Comparison of ENCODE assay signal across 27 cellular contexts in the genomic region with DNA sequence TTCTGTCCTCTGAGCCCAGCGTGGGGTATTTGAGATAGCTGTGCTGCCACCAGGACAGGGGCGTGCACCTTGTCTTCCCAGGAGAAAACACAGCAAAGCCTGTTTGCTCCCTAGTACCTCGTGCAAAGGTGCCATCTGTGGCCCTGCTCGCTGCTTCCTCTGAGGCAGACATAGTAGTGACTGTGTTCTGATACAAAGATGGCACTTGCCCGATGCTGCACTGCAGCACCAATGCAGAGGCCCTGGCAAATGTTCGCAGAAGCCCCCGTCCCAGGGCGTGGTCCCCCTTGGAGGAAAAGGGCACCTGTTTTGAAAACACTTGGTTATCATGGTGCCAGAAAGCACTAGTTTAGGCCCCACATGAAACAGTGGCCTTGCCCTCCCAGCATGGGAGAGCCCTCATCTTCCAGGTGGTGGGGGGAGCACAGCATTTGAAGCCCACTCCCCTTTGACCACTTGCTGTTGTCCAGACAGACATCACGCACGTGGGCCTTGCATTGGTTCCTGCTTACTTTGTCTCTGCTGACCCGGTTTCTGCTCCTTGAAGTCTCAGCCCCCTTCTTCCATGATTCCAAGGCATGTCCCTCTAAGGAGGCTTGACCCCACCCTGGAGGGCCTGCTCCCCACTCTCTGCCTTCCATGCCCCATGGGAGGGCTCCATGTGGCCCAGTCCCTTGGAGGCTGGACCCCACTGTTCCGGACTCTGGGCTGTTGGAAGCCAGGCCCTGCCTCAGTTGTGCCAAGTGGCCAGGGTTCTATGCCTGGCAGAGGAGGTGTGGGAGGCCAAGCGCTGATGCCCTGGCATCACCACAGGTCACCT.
DNase-seq lines count a peak whose midpoint lies in the region; ATAC-seq, FAIRE-seq and TF ChIP-seq lines count a peak whose summit lies in the region.
"Had no signal": no experiment of that assay in that cellular context is flagged by ENCODE, and none has a peak within 500 bp of the region (broad histone marks: within the 10 kb centered on the region; RNA-seq: fewer than 3 reads in every experiment).

No MANE protein-coding gene starts in this region.

- peaks cover 0 to 26% (median 0%) of the 10 kb centered on the region in 4 donors for H3K36me3 ChIP-seq in esophagus muscularis mucosa
- no peaks in the 10 kb centered on the region for H3K36me3 ChIP-seq in psoas muscle (ENCODE audit: insufficient read depth in 1 of 2, low read depth in 1 of 2)
- H3K36me3 ChIP-seq: ascending aorta, MG63, ovary had no signal

- no peak for FAIRE-seq in GM12892 (lab: Jason Lieb, UNC)
- FAIRE-seq: A204.1, GM12878 had no signal

- peaks cover 3% of the 10 kb centered on the region for H3K36me3 Mint-ChIP-seq in activated CD4-positive, alpha-beta T cell treated with anti-CD3 and anti-CD28 coated beads, Interleukin-2, amount 10 ng/mL, durations not matched to agents 24 days and 14 days (ENCODE audit: low read depth)
- H3K36me3 Mint-ChIP-seq in activated CD4-positive, alpha-beta T cell treated with anti-CD3 and anti-CD28 coated beads for 36 hours (ENCODE audit: low read depth): peaks cover 16% of the 10 kb centered on the region
- H3K36me3 Mint-ChIP-seq in WTC11: no peaks in the 10 kb centered on the region

- H3K9me3 Mint-ChIP-seq in activated CD4-positive, alpha-beta T cell treated with anti-CD3 and anti-CD28 coated beads, Interleukin-2, amount 10 ng/mL, durations not matched to agents 24 days and 14 days: no peaks in the 10 kb centered on the region
- H3K9me3 Mint-ChIP-seq in activated CD4-positive, alpha-beta T cell treated with anti-CD3 and anti-CD28 coated beads for 36 hours (ENCODE audit: low read depth): no peaks in the 10 kb centered on the region
- no peaks in the 10 kb centered on the region for H3K9me3 Mint-ChIP-seq in WTC11
- H3K9me3 Mint-ChIP-seq: endodermal cell, IgD-negative memory B cell had no signal

- CTCF ChIA-PET in activated CD4-positive, alpha-beta T cell treated with anti-CD3 and anti-CD28 coated beads for 36 hours (lab: Charles Lee): no interaction called here
- CTCF ChIA-PET in WTC11 (lab: Charles Lee): no interaction called here

- POLR2A ChIA-PET in activated CD4-positive, alpha-beta T cell treated with anti-CD3 and anti-CD28 coated beads for 36 hours (lab: Charles Lee): no interaction called here
- POLR2A ChIA-PET in WTC11 (lab: Charles Lee): no interaction called here

- TF ChIP-seq CTCF in esophagus muscularis mucosa (IDR thresholded peaks at IDR 0.05) (no peak), psoas muscle (IDR thresholded peaks at IDR 0.05) (no peak), WTC11 (IDR thresholded peaks at IDR 0.05) (no peak)

- H3K4me1 ChIP-seq in esophagus muscularis mucosa (no peaks in the 10 kb centered on the region), psoas muscle (no peaks in the 10 kb centered on the region)
- H3K4me1 ChIP-seq: ascending aorta, stomach had no signal

- H3K27me3 ChIP-seq in esophagus muscularis mucosa (no peaks in the 10 kb centered on the region), psoas muscle (ENCODE audit: insufficient read depth in 3 of 3, low read length in 2 of 3) (peaks cover 0 to 2% (median 0%) of the 10 kb centered on the region in 3 donors)
- H3K27me3 ChIP-seq: ascending aorta; BLaER1 treated with 17β-estradiol and CSF1 and Interleukin-3, amounts not matched to agents 10 nM and 100 nM; MG63; ovary; stomach had no signal

- H3K27ac ChIP-seq in esophagus muscularis mucosa (replicated peaks in 1 of 4) (no peak overlapping the region), psoas muscle (no peak overlapping the region)
- H3K27ac ChIP-seq: ascending aorta; BLaER1 treated with 17β-estradiol and CSF1 and Interleukin-3, amounts not matched to agents 10 nM and 100 nM; ovary; SK-N-MC; stomach had no signal

- H3K4me3 ChIP-seq in esophagus muscularis mucosa (no peak overlapping the region), psoas muscle (no peak overlapping the region)
- H3K4me3 ChIP-seq: ascending aorta; BLaER1 treated with 17β-estradiol and CSF1 and Interleukin-3, amounts not matched to agents 10 nM and 100 nM; GM12878; MG63; ovary; SK-N-MC; stomach had no signal

- no peak overlapping the region for H3K4me3 Mint-ChIP-seq in activated CD4-positive, alpha-beta T cell treated with anti-CD3 and anti-CD28 coated beads, Interleukin-2, amount 10 ng/mL, durations not matched to agents 24 days and 14 days
- H3K4me3 Mint-ChIP-seq in activated CD4-positive, alpha-beta T cell treated with anti-CD3 and anti-CD28 coated beads for 36 hours: no peak overlapping the region
- H3K4me3 Mint-ChIP-seq in WTC11: no peak overlapping the region
- H3K4me3 Mint-ChIP-seq: endodermal cell, IgD-negative memory B cell had no signal

- H3K4me1 Mint-ChIP-seq in activated CD4-positive, alpha-beta T cell treated with anti-CD3 and anti-CD28 coated beads, Interleukin-2, amount 10 ng/mL, durations not matched to agents 24 days and 14 days: no peaks in the 10 kb centered on the region
- H3K4me1 Mint-ChIP-seq in activated CD4-positive, alpha-beta T cell treated with anti-CD3 and anti-CD28 coated beads for 36 hours: no peaks in the 10 kb centered on the region
- H3K4me1 Mint-ChIP-seq in WTC11: no peaks in the 10 kb centered on the region
- H3K4me1 Mint-ChIP-seq: endodermal cell, IgD-negative memory B cell had no signal

- TF ChIP-seq EP300 in esophagus muscularis mucosa (IDR thresholded peaks at IDR 0.05): no peak

- intact Hi-C loops in activated CD4-positive, alpha-beta T cell treated with anti-CD3 and anti-CD28 coated beads, Interleukin-2, amount 10 ng/mL, durations not matched to agents 24 days and 14 days (cut with micrococcal nuclease): no loop called here
- intact Hi-C loops in activated CD4-positive, alpha-beta T cell treated with anti-CD3 and anti-CD28 coated beads for 36 hours (cut with DNase I, micrococcal nuclease): no loop called here
- intact Hi-C loops in esophagus muscularis mucosa (cut with DNase I): no loop called here
- intact Hi-C loops in psoas muscle (cut with DNase I): no loop called here

- TF ChIP-seq POLR2A in GM12892 (IDR thresholded peaks at IDR 0.05; ENCODE audit: low read depth, low read length) (no peak), esophagus muscularis mucosa (IDR thresholded peaks at IDR 0.05; ENCODE audit: low read depth) (no peak)

- H3K27ac Mint-ChIP-seq in activated CD4-positive, alpha-beta T cell treated with anti-CD3 and anti-CD28 coated beads, Interleukin-2, amount 10 ng/mL, durations not matched to agents 24 days and 14 days: no peak overlapping the region
- no peak overlapping the region for H3K27ac Mint-ChIP-seq in activated CD4-positive, alpha-beta T cell treated with anti-CD3 and anti-CD28 coated beads for 36 hours
- H3K27ac Mint-ChIP-seq in WTC11: no peak overlapping the region
- H3K27ac Mint-ChIP-seq: endodermal cell, IgD-negative memory B cell had no signal

- WGBS in esophagus muscularis mucosa: 92% methylated on average over 13 of the region's 13 CpGs
- 81 to 85% (median 85%) methylated on average over 13 of the region's 13 CpGs for WGBS in psoas muscle, 3 donors

- no peak for ATAC-seq in activated CD4-positive, alpha-beta T cell treated with anti-CD3 and anti-CD28 coated beads for 36 hours
- ATAC-seq in psoas muscle (no peak), WTC11 (no peak), HG03378 (IDR thresholded peaks at IDR 0.05; ENCODE audit: unreplicated experiment) (no peak)
- ATAC-seq: activated CD4-positive, CD25-positive, alpha-beta regulatory T cell treated with anti-CD3 and anti-CD28 coated beads, Interleukin-2, amount 50 U/mL, for 24 hours; GM12878; Panc1 had no signal

- peak; percentile 50 for DNase-seq in activated CD4-positive, alpha-beta T cell treated with anti-CD3 and anti-CD28 coated beads, Interleukin-2, amount 10 ng/mL, durations not matched to agents 24 days and 14 days
- no peak for DNase-seq in activated CD4-positive, alpha-beta T cell treated with anti-CD3 and anti-CD28 coated beads for 36 hours
- DNase-seq in GM12892 (ENCODE audit: insufficient read length) (peak; percentile 14), esophagus muscularis mucosa (ENCODE audit: extremely low spot score) (peak; percentile 89), psoas muscle (peak; percentile 6 to 34), NCI-H774 (lab: John Stamatoyannopoulos, UW) (no peak), WTC11 (ENCODE audit: low spot score) (no peak)
- DNase-seq: activated CD8-positive, alpha-beta memory T cell treated with anti-CD3 and anti-CD28 coated beads, Interleukin-2, amount 50 U/mL, for 48 hours; activated gamma-delta T cell treated with Interleukin-2 at 50 U/mL for 16 hours; endodermal cell; HCEC 1CT; MG63; NCI-H146; NCI-H226; stimulated activated CD4-positive, alpha-beta T cell treated with anti-CD3 and anti-CD28 coated beads, Interleukin-2, amount 100 ng/mL, for 48 hours; stomach; T1000 had no signal

- H3K27me3 Mint-ChIP-seq in activated CD4-positive, alpha-beta T cell treated with anti-CD3 and anti-CD28 coated beads, Interleukin-2, amount 10 ng/mL, durations not matched to agents 24 days and 14 days: no peaks in the 10 kb centered on the region
- no peaks in the 10 kb centered on the region for H3K27me3 Mint-ChIP-seq in activated CD4-positive, alpha-beta T cell treated with anti-CD3 and anti-CD28 coated beads for 36 hours
- peaks cover 92% of the 10 kb centered on the region; the same call in 1 of the 2 replicates for H3K27me3 Mint-ChIP-seq in WTC11 (ENCODE audit: low read depth)
- H3K27me3 Mint-ChIP-seq: IgD-negative memory B cell had no signal

- H3K9me3 ChIP-seq in esophagus muscularis mucosa (peaks cover 0 to 7% (median 0%) of the 10 kb centered on the region in 4 donors), psoas muscle (no peaks in the 10 kb centered on the region)
- H3K9me3 ChIP-seq: ascending aorta; BLaER1 treated with 17β-estradiol and CSF1 and Interleukin-3, amounts not matched to agents 10 nM and 100 nM; MG63; ovary; stomach had no signal

TF ChIP-seq in WTC11, 78 proteins besides CTCF, POLR2A, EP300 and RAD21:
- TF ChIP-seq, protein P1, sequence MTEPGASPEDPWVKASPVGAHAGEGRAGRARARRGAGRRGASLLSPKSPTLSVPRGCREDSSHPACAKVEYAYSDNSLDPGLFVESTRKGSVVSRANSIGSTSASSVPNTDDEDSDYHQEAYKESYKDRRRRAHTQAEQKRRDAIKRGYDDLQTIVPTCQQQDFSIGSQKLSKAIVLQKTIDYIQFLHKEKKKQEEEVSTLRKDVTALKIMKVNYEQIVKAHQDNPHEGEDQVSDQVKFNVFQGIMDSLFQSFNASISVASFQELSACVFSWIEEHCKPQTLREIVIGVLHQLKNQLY (CRISPR knock-in tag; IDR thresholded peaks at IDR 0.05): no peak
- TF ChIP-seq ELF4 (CRISPR knock-in tag; IDR thresholded peaks at IDR 0.05; ENCODE audit: low read depth): no peak
- TF ChIP-seq, protein P2, sequence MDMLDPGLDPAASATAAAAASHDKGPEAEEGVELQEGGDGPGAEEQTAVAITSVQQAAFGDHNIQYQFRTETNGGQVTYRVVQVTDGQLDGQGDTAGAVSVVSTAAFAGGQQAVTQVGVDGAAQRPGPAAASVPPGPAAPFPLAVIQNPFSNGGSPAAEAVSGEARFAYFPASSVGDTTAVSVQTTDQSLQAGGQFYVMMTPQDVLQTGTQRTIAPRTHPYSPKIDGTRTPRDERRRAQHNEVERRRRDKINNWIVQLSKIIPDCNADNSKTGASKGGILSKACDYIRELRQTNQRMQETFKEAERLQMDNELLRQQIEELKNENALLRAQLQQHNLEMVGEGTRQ (CRISPR knock-in tag; IDR thresholded peaks at IDR 0.05): no peak
- TF ChIP-seq KAT7 (CRISPR knock-in tag; IDR thresholded peaks at IDR 0.05; ENCODE audit: borderline replicate concordance): no peak
- no peak for TF ChIP-seq TP53 (CRISPR knock-in tag; IDR thresholded peaks at IDR 0.05)

Comparison
In these comparisons a context has a peak if more than half of its experiments do, and no peak if none do; other contexts are left out.
1. DNase-seq: peak in activated CD4-positive, alpha-beta T cell treated with anti-CD3 and anti-CD28 coated beads, Interleukin-2, amount 10 ng/mL, durations not matched to agents 24 days and 14 days (single experiment), GM12892 (single experiment), esophagus muscularis mucosa (single experiment) and psoas muscle (2 of 2); none in activated CD4-positive, alpha-beta T cell treated with anti-CD3 and anti-CD28 coated beads for 36 hours (single experiment), NCI-H774 (single experiment) and WTC11 (single experiment).